Comparison of ENCODE assay signal across 9 cellular contexts in the genomic region with DNA sequence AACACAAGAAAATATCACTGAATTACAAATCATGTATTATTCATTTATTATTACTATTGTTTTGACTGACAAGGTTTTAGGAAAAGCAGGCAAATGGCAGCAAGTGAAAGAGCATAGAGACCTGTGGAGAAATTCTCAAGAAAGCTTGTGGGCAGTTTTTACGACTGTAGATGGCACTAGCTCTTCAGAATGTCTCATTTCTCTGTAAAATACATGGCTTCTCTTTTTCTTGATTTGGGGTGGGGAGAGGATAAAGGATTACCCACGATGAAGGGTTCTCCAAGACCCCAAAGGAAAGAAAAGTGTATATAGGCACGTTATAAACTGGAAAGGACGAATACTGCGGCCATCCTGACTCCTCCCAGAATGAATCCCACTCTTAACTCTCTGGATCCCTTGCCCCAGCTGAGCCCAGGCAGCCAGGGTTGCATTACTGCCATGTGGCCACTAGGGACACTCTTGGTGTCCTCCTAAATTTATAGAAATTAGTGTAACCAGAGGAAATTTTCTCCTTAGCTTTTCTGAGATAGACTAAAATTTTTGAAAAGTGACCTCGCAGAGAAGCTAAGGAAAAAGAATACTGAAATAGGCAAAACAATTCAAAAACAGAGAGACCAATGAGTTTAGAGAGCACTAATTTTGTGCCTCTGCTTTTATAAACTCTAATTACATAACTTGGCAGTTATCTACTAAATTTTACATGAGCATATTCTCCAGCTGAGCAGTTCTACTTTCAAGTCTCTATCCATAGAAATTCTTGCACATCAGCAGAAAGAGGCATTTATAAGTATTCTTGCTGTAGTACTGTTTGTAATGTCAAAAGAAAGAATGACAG. TPM values are rescaled to one million over a fixed set of nuclear protein-coding genes. Genes with fewer than 3 reads are reported as not detected.
A peak's percentile ranks its signal among the peaks of the same experiment; 100 is the strongest.
DNase-seq lines count a peak whose midpoint lies in the region; ATAC-seq and TF ChIP-seq lines count a peak whose summit lies in the region.
"Had no signal": no experiment of that assay in that cellular context is flagged by ENCODE, and none has a peak within 500 bp of the region (broad histone marks: within the 10 kb centered on the region; RNA-seq: fewer than 3 reads in every experiment).

No MANE protein-coding gene starts in this region.

- H4K20me1 ChIP-seq in H9 (ENCODE audit: control insufficient read depth, insufficient read depth, insufficient read length) = no peaks in the 10 kb centered on the region
- H4K20me1 ChIP-seq: BLaER1 had no signal

- no peak for TF ChIP-seq POLR2A in lower leg skin (IDR thresholded peaks at IDR 0.05)

- no CpG with 5 or more reads among the region's 6 CpGs for WGBS in H9 (ENCODE audit: extremely low coverage, insufficient read length, low lambda C conversion rate)
- WGBS in lower leg skin, 2 donors = 0 to 5% methylated on average over 6 of the region's 6 CpGs

- no peaks in the 10 kb centered on the region for H3K36me3 ChIP-seq in upper lobe of right lung
- H3K36me3 ChIP-seq: BLaER1 had no signal

- peak overlapping the region; percentile 76 for H3K4me2 ChIP-seq in H9 (ENCODE audit: insufficient read depth, insufficient read length, low read length)
- H3K4me2 ChIP-seq: BLaER1 had no signal

- H3K4me3 Mint-ChIP-seq in H9 = peak overlapping the region; percentile 60 to 76

- intact Hi-C loops in lower leg skin (cut with DNase I; ENCODE audit: low total_unique reads) (no loop called here), upper lobe of right lung (cut with DNase I) (no loop called here)

- DNase-seq in NCI-H146 (lab: John Stamatoyannopoulos, UW) (peak; percentile 0), NCI-H146 treated with DMSO at 0.1 percent for 48 hours (lab: John Stamatoyannopoulos, UW; ENCODE audit: unreplicated experiment) (no peak), H9 (peak; percentile 48), RPMI8226 (peak; percentile 15), ecto neural progenitor cell (ENCODE audit: low spot score) (peak; percentile 64), lower leg skin (ENCODE audit: low spot score in 2 of 2) (peak; percentile 13 to 88), upper lobe of right lung (no peak)

- no peak overlapping the region for H3K14ac ChIP-seq in H9 (ENCODE audit: insufficient read depth, low read length)

- no peak overlapping the region for H3K4ac ChIP-seq in H9 (ENCODE audit: low read depth, low read length)

- ATAC-seq in upper lobe of right lung = peak; percentile 59
- no peak for ATAC-seq in HG03521 (IDR thresholded peaks at IDR 0.05; ENCODE audit: unreplicated experiment)

- H2BK120ac ChIP-seq in H9 (ENCODE audit: low read depth, low read length, poor library complexity, severe bottlenecking) = no peak overlapping the region

- H3K27me3 ChIP-seq in H9 (ENCODE audit: insufficient read depth, low read length) (no peaks in the 10 kb centered on the region), upper lobe of right lung (no peaks in the 10 kb centered on the region)
- H3K27me3 ChIP-seq: BLaER1 had no signal

- H2BK20ac ChIP-seq in H9 (ENCODE audit: low read depth, low read length, poor library complexity, severe bottlenecking) = no peak overlapping the region

- H3K79me1 ChIP-seq in H9 (ENCODE audit: insufficient read depth, low read depth, low read length, poor library complexity, severe bottlenecking) = no peaks in the 10 kb centered on the region

- H2AFZ ChIP-seq in H9 (ENCODE audit: low read length) = peak overlapping the region; percentile 97

- H2BK5ac ChIP-seq in H9 (ENCODE audit: insufficient read length, low read length) = no peak overlapping the region

- H3K23me2 ChIP-seq in H9 (ENCODE audit: insufficient read length, low read depth, low read length, poor library complexity, severe bottlenecking) = no peaks in the 10 kb centered on the region

- no peak overlapping the region for H3K9ac ChIP-seq in H9 (ENCODE audit: extremely low read depth, insufficient read length, low read length)
- H3K9ac ChIP-seq: BLaER1 had no signal

- H4K8ac ChIP-seq in H9 (replicated peaks; ENCODE audit: insufficient read length, low read depth, low read length) = no peak overlapping the region

- no peaks in the 10 kb centered on the region for H3K9me3 ChIP-seq in H9 (ENCODE audit: control insufficient read depth, low read depth, low read length)
- no peaks in the 10 kb centered on the region for H3K9me3 ChIP-seq in upper lobe of right lung
- H3K9me3 ChIP-seq: BLaER1 had no signal

- H3K36me3 Mint-ChIP-seq in H9 (ENCODE audit: insufficient read depth in 1 of 3, low read depth in 3 of 3) = peaks cover 4 to 7% (median 7%) of the 10 kb centered on the region in 3 experiments

- no peak overlapping the region for H3K18ac ChIP-seq in H9 (ENCODE audit: insufficient read length, low read depth, low read length)

- H3K4me3 ChIP-seq in lower leg skin (ENCODE audit: low read depth, poor library complexity, severe bottlenecking) (no peak overlapping the region), upper lobe of right lung (peak overlapping the region; percentile 8)
- H3K4me3 ChIP-seq: BLaER1 had no signal

- no peak overlapping the region for H2AK5ac ChIP-seq in H9 (ENCODE audit: insufficient read length, low read length)

- peaks cover 3% of the 10 kb centered on the region; the same call in 1 of the 2 replicates for H3K4me1 ChIP-seq in H9 (ENCODE audit: insufficient read depth, low read length)
- H3K4me1 ChIP-seq in upper lobe of right lung = no peaks in the 10 kb centered on the region
- H3K4me1 ChIP-seq: BLaER1 had no signal

- H3K27ac ChIP-seq in H9 (ENCODE audit: insufficient read length, low read depth, low read length) (no peak overlapping the region), upper lobe of right lung (no peak overlapping the region)
- H3K27ac ChIP-seq: BLaER1 had no signal

- H3T11ph ChIP-seq in H9 (ENCODE audit: low read length) = no peak overlapping the region

- peaks cover 15 to 32% of the 10 kb centered on the region in 2 experiments for H3K9me3 Mint-ChIP-seq in H9

- H3K27ac Mint-ChIP-seq in H9 = no peak overlapping the region

- H4K91ac ChIP-seq in H9 (ENCODE audit: insufficient read length, low read depth, low read length) = no peak overlapping the region

- no peaks in the 10 kb centered on the region; the same call in 1 of the 2 replicates for H3K27me3 Mint-ChIP-seq in H9 (ENCODE audit: low read depth)

- H4K5ac ChIP-seq in H9 (ENCODE audit: insufficient read length, low read depth, low read length) = no peak overlapping the region

- no peak overlapping the region for H2BK12ac ChIP-seq in H9 (ENCODE audit: insufficient read length, low read depth, low read length)

- H3K23ac ChIP-seq in H9 (ENCODE audit: insufficient read length, low read depth, low read length) = no peak overlapping the region

- H3K79me2 ChIP-seq in H9 (ENCODE audit: insufficient read depth, low read length) = no peaks in the 10 kb centered on the region

- H3K4me1 Mint-ChIP-seq in H9 = peaks cover 6 to 8% of the 10 kb centered on the region in 2 experiments; a peak in 3 of 4 replicates

- no peak overlapping the region for H2BK15ac ChIP-seq in H9 (ENCODE audit: low read depth, low read length)

- H3K56ac ChIP-seq in H9 (ENCODE audit: insufficient read length, low read depth, low read length) = no peak overlapping the region

- TF ChIP-seq CTCF in H9 (conservative IDR thresholded peaks at IDR 0.05) (peak; percentile 80), lower leg skin (IDR thresholded peaks at IDR 0.05) (no peak), upper lobe of right lung (IDR thresholded peaks at IDR 0.05) (peak; percentile 73)

RNA-seq across cellular contexts. Expression of a gene that starts 37.7 kb away (rescaled TPM):
- total RNA-seq in H9 (2021) = 0.83 and 1.2 TPM in 2 replicates
- 1 to 10 TPM in 2 of 4 donors, under 1 TPM in 2; 0.38 to 2.7 (median 1.4) TPM for total RNA-seq in lower leg skin
- total RNA-seq in upper lobe of right lung = 0.17 TPM

Comparison
In these comparisons a context has a peak if more than half of its experiments do, and no peak if none do; other contexts are left out.
1. DNase-seq: peak in NCI-H146 (single experiment), H9 (single experiment), RPMI8226 (single experiment), ecto neural progenitor cell (single experiment) and lower leg skin (2 of 2); none in NCI-H146 treated with DMSO at 0.1 percent for 48 hours (single experiment) and upper lobe of right lung (single experiment).
2. CTCF ChIP-seq: peak in H9 (single experiment) and upper lobe of right lung (single experiment); none in lower leg skin (0 of 3).